In genomic region chr2:48771241-48772014, GRCh38 we compare ENCODE assay signal across 30 cellular contexts. TPM values are rescaled to one million over a fixed set of nuclear protein-coding genes. Genes with fewer than 3 reads are reported as not detected.
"Had no signal": no experiment of that assay in that cellular context is flagged by ENCODE, and none has a peak within 500 bp of the region (broad histone marks: within the 10 kb centered on the region; RNA-seq: fewer than 3 reads in every experiment).

No MANE protein-coding gene starts in this region.

- H3K27ac ChIP-seq: dorsolateral prefrontal cortex, gastroesophageal sphincter, heart left ventricle, neutrophil, pancreas, right atrium auricular region, skin epidermis, spleen, testis, tibial artery, upper lobe of right lung, uterus had no signal

- FAIRE-seq: colon, islet of Langerhans, pancreas had no signal

- DNase-seq: dorsolateral prefrontal cortex; effector CD4-positive, alpha-beta T cell; foreskin fibroblast; heart left ventricle; hippocampal formation; kidney glomerular epithelial cell; mesenchymal stem cell; mucosa of descending colon; naive B cell; pancreas; spleen; stimulated activated CD4-positive, alpha-beta T cell treated with anti-CD3 and anti-CD28 coated beads, Interleukin-4, amount 100 ng/mL, for 4 hours; stimulated activated naive CD8-positive, alpha-beta T cell treated with anti-CD3 and anti-CD28 coated beads, Interleukin-15, Interleukin-2, amounts not matched to agents 100 U/mL and 50 U/mL, for 24 hours; substantia nigra; testis; tibial artery; upper lobe of right lung; uterus had no signal

- H3K36me3 ChIP-seq: gastroesophageal sphincter, heart left ventricle, neutrophil, pancreas, right atrium auricular region, spleen, tibial artery, upper lobe of right lung, uterus had no signal

- H3K4me3 ChIP-seq: dorsolateral prefrontal cortex, gastroesophageal sphincter, heart left ventricle, mucosa of descending colon, pancreas, right atrium auricular region, skin epidermis, spleen, testis, tibial artery, upper lobe of right lung, uterus had no signal

- H3K9me3 ChIP-seq: gastroesophageal sphincter, heart left ventricle, mucosa of descending colon, neutrophil, pancreas, right atrium auricular region, spleen, testis, tibial artery, upper lobe of right lung, uterus had no signal

RNA-seq across cellular contexts. Expression of gene LHCGR, which starts 15.9 kb away (rescaled TPM):
- total RNA-seq: esophagus mucosa; left lobe of liver; liver; lung microvascular endothelial cell; mucosa of descending colon; natural killer cell treated with Interleukin-12 subunit alpha and Interleukin-12 subunit beta and Interleukin-15 and Interleukin-18, amount 100 ng/mL, for 72 hours; pancreas; progenitor cell of endocrine pancreas; right atrium auricular region; spleen; upper lobe of right lung had no signal
